Comparison of ENCODE assay signal across 8 cellular contexts in genomic region chr5:150560401-150561191, GRCh38. TPM values are rescaled to one million over a fixed set of nuclear protein-coding genes. Genes with fewer than 3 reads are reported as not detected.
DNase-seq lines count a peak whose midpoint lies in the region; ATAC-seq and TF ChIP-seq lines count a peak whose summit lies in the region.

No MANE protein-coding gene starts in this region.

- H3K27me3 ChIP-seq in GM23338 (ENCODE audit: insufficient read depth) (no peaks in the 10 kb centered on the region), MG63 (no peaks in the 10 kb centered on the region), uterus (no peaks in the 10 kb centered on the region)

- peaks cover 26% of the 10 kb centered on the region for H3K4me1 Mint-ChIP-seq in GM23338

- H3K36me3 ChIP-seq in GM23338 (ENCODE audit: insufficient read depth) = no peaks in the 10 kb centered on the region
- peaks cover 59% of the 10 kb centered on the region for H3K36me3 ChIP-seq in MG63
- H3K36me3 ChIP-seq in uterus = no peaks in the 10 kb centered on the region

- 0 out of 2 replicates have a peak, but pooled peaks cover 3% of the 10 kb centered on the region for H4K20me1 ChIP-seq in GM23338 (replicated peaks; ENCODE audit: insufficient read depth)

- H3K27ac ChIP-seq in GM23338 (ENCODE audit: low read depth) (peak overlapping the region; percentile 76), uterus (no peak overlapping the region)

- H3K4me3 Mint-ChIP-seq in GM23338 = peak overlapping the region; percentile 37; the same call in 2 of the 3 replicates

- DNase-seq in ELR (ENCODE audit: low read depth) = peak; percentile 91
- DNase-seq in GM23338 (ENCODE audit: low spot score) = peak; percentile 96
- peak; percentile 77 for DNase-seq in MG63
- peak; percentile 84 for DNase-seq in SK-MEL-5 (ENCODE audit: low read depth, low spot score)
- DNase-seq in activated naive CD4-positive, alpha-beta T cell treated with Interleukin-2 at 50 U/mL for 16 hours = peak; percentile 82
- peak; percentile 88 for DNase-seq in glomerular visceral epithelial cell (ENCODE audit: extremely low spot score)
- peak; percentile 92 for DNase-seq in pons (ENCODE audit: low spot score)
- DNase-seq in uterus = peak; percentile 78 to 94

- in situ Hi-C loops in SK-MEL-5 (cut with HindIII; ENCODE audit: low pct_unique_long_range_greater_than_20kb, low sequenced_read_pairs) = no loop called here

- no peaks in the 10 kb centered on the region for H3F3A ChIP-seq in GM23338 (replicated peaks; ENCODE audit: low read depth)

- H3K36me3 Mint-ChIP-seq in GM23338 (ENCODE audit: low read depth) = peaks cover 5% of the 10 kb centered on the region; the same call in 2 of the 3 replicates

- TF ChIP-seq CTCF in GM23338 (conservative IDR thresholded peaks at IDR 0.05; ENCODE audit: low read depth in 2 of 2) = peak; percentile 92 to 96
- peak; percentile 87 to 94 (median 91) for TF ChIP-seq CTCF in uterus (IDR thresholded peaks at IDR 0.05)

- H3K9me3 Mint-ChIP-seq in GM23338 = peaks cover 13% of the 10 kb centered on the region; the same call in 2 of the 3 replicates

- H3K9me3 ChIP-seq in MG63 (peaks cover 6% of the 10 kb centered on the region), uterus (no peaks in the 10 kb centered on the region)

- no peak for TF ChIP-seq POLR2A in uterus (IDR thresholded peaks at IDR 0.05)

- H3K4me2 ChIP-seq in GM23338 = peak overlapping the region; percentile 24

- H3K27me3 Mint-ChIP-seq in GM23338 (ENCODE audit: insufficient read depth, low read depth, poor library complexity) = peaks cover 17% of the 10 kb centered on the region

- H3K4me3 ChIP-seq in GM23338 (0 out of 2 replicates have a peak overlapping the region, but pooled peaks have one; percentile 6), MG63 (no peak overlapping the region), uterus (no peak overlapping the region)

- no peaks in the 10 kb centered on the region for H3K79me2 ChIP-seq in GM23338 (replicated peaks; ENCODE audit: insufficient read depth)

- intact Hi-C loops in uterus (cut with DNase I; ENCODE audit: low total_unique reads) = no loop called here

- ATAC-seq in GM23338 = peak; percentile 85

- H3K4me1 ChIP-seq in GM23338 (ENCODE audit: insufficient read depth) (0 out of 2 replicates have a peak, but pooled peaks cover 11% of the 10 kb centered on the region), uterus (no peaks in the 10 kb centered on the region)

- H3K27ac Mint-ChIP-seq in GM23338 = peak overlapping the region; percentile 96

- H3K9me2 ChIP-seq in GM23338 (ENCODE audit: insufficient read depth) = no peaks in the 10 kb centered on the region

- H2AFZ ChIP-seq in GM23338 = no peak overlapping the region

TF ChIP-seq in GM23338, 12 proteins besides CTCF, POLR2A, EP300 and RAD21:
- no peak for TF ChIP-seq STAT1 (IDR thresholded peaks at IDR 0.05; ENCODE audit: unreplicated experiment)
- no peak for TF ChIP-seq ZNF114 (CRISPR knock-in tag; IDR thresholded peaks at IDR 0.05)
- TF ChIP-seq ZNF462 (CRISPR knock-in tag; IDR thresholded peaks at IDR 0.05) = no peak
- TF ChIP-seq CREB1 (CRISPR knock-in tag; IDR thresholded peaks at IDR 0.05; ENCODE audit: low read depth) = peak; percentile 58

RNA-seq across cellular contexts. Expression of gene NDST1, which starts 52.7 kb away (rescaled TPM):
- 76.6 and 85.0 TPM in 2 replicates for total RNA-seq in GM23338 (2014; rRNA removed; shearing (Covaris generic))
- 7.3 and 8.5 TPM in 2 replicates for polyA plus RNA-seq in GM23338 (2016; fragmentation: Nextera tagmentation; extraction: Ambion mirVana)
- total RNA-seq in MG63 (2014; rRNA removed; shearing (Covaris generic); ENCODE audit: low replicate concordance) = 101 and 142 TPM in 2 replicates
- 9.6 and 10.9 TPM in 2 replicates for total RNA-seq in SK-MEL-5 (2014; rRNA removed; shearing (Covaris generic))
- 25.3 and 39.3 TPM in 2 replicates for polyA plus RNA-seq in SK-MEL-5 (2015; cell fraction: cytosol; rRNA removed)
- polyA plus RNA-seq in SK-MEL-5 (2015; cell fraction: nucleus; rRNA removed) = 16.7 and 33.0 TPM in 2 replicates
- 10 to 100 TPM; 10.9 to 86.0 (median 42.5) TPM for total RNA-seq in uterus
